ENCODE assay signal across 1 cellular context in genomic region chr10:5404188-5405041, GRCh38.
TF ChIP-seq lines count a peak whose summit lies in the region.

Gene TUBAL3, minus strand, starts transcription at chr10:5404828. Its CDS starts 36 bp downstream, at chr10:5404792.

TF ChIP-seq in K562, 482 proteins besides CTCF, POLR2A, EP300 and RAD21 (continued from another document and continues in another):
- TF ChIP-seq ZNF318 (IDR thresholded peaks at IDR 0.05; ENCODE audit: borderline replicate concordance in 1 of 2, low read depth in 1 of 2): no peak
- no peak for TF ChIP-seq ZNF165 (CRISPR knock-in tag; IDR thresholded peaks at IDR 0.05; ENCODE audit: borderline replicate concordance)
- no peak for TF ChIP-seq SRF (CRISPR knock-in tag; IDR thresholded peaks at IDR 0.05)
- no peak for TF ChIP-seq CBFA2T2 (conservative IDR thresholded peaks at IDR 0.05)
- TF ChIP-seq GTF2A2 (tag; IDR thresholded peaks at IDR 0.05): no peak
- TF ChIP-seq ESRRB (CRISPR knock-in tag; IDR thresholded peaks at IDR 0.05; ENCODE audit: borderline replicate concordance): no peak
- TF ChIP-seq E2F3 (CRISPR knock-in tag; IDR thresholded peaks at IDR 0.05): no peak
- no peak for TF ChIP-seq PBX2 (CRISPR knock-in tag; IDR thresholded peaks at IDR 0.05; ENCODE audit: low read depth)
- TF ChIP-seq PBX2 (tag; conservative IDR thresholded peaks at IDR 0.05; ENCODE audit: low read depth): no peak
- TF ChIP-seq CGGBP1 (CRISPR knock-in tag; IDR thresholded peaks at IDR 0.05): no peak
- TF ChIP-seq ZNF263 (CRISPR knock-in tag; IDR thresholded peaks at IDR 0.05; ENCODE audit: borderline replicate concordance): no peak
- TF ChIP-seq ZNF699 (CRISPR knock-in tag; IDR thresholded peaks at IDR 0.05; ENCODE audit: insufficient replicate concordance): no peak
- no peak for TF ChIP-seq ZNF740 (CRISPR knock-in tag; IDR thresholded peaks at IDR 0.05)
- no peak for TF ChIP-seq ZNF740 (tag; IDR thresholded peaks at IDR 0.05)
- TF ChIP-seq PKNOX1 (IDR thresholded peaks at IDR 0.05): no peak
- TF ChIP-seq TFAM (CRISPR knock-in tag; conservative IDR thresholded peaks at IDR 0.05): no peak
- no peak for TF ChIP-seq HNRNPLL (IDR thresholded peaks at IDR 0.05; ENCODE audit: low read depth, low read length, poor library complexity, severe bottlenecking)
- TF ChIP-seq ASH1L (IDR thresholded peaks at IDR 0.05; ENCODE audit: borderline replicate concordance, low read depth, partially characterized antibody): no peak
- no peak for TF ChIP-seq RBBP5 (IDR thresholded peaks at IDR 0.05; ENCODE audit: borderline replicate concordance, insufficient read depth, low read length, poor library complexity, severe bottlenecking)
- no peak for TF ChIP-seq TSHZ1 (CRISPR knock-in tag; IDR thresholded peaks at IDR 0.05)
- no peak for TF ChIP-seq KLF13 (tag; IDR thresholded peaks at IDR 0.05; ENCODE audit: borderline replicate concordance, low read depth)
- no peak for TF ChIP-seq CBX8 (IDR thresholded peaks at IDR 0.05; ENCODE audit: borderline replicate concordance, extremely low read depth, low read depth, low read length, poor library complexity, severe bottlenecking)
- no peak for TF ChIP-seq ZC3H11A (IDR thresholded peaks at IDR 0.05; ENCODE audit: low read depth, low read length)
- no peak for TF ChIP-seq CBX2 (IDR thresholded peaks at IDR 0.05; ENCODE audit: insufficient read depth, low read length, poor library complexity, severe bottlenecking)
- TF ChIP-seq BRCA1 (IDR thresholded peaks at IDR 0.05): no peak
- no peak for TF ChIP-seq BRCA1 (CRISPR knock-in tag; IDR thresholded peaks at IDR 0.05)
- no peak for TF ChIP-seq HDAC8 (tag; IDR thresholded peaks at IDR 0.05)
- no peak for TF ChIP-seq ZKSCAN1 (IDR thresholded peaks at IDR 0.05; ENCODE audit: low read depth, low read length)
- TF ChIP-seq MXD1 (CRISPR knock-in tag; IDR thresholded peaks at IDR 0.05; ENCODE audit: borderline replicate concordance, poor library complexity, severe bottlenecking): no peak
- no peak for TF ChIP-seq KLF1 (tag; IDR thresholded peaks at IDR 0.05)
- no peak for TF ChIP-seq ELK3 (CRISPR knock-in tag; IDR thresholded peaks at IDR 0.05)
- no peak for TF ChIP-seq NR3C1 (CRISPR knock-in tag; IDR thresholded peaks at IDR 0.05)
- no peak for TF ChIP-seq RFX5 (IDR thresholded peaks at IDR 0.05; ENCODE audit: low read depth, low read length)
- no peak for TF ChIP-seq GABPB1 (CRISPR knock-in tag; IDR thresholded peaks at IDR 0.05)
- TF ChIP-seq FOXK2 (conservative IDR thresholded peaks at IDR 0.05 in 1 of 2, IDR thresholded peaks at IDR 0.05 in 1 of 2; ENCODE audit: low read depth in 2 of 2): no peak
- TF ChIP-seq ZNF76 (CRISPR knock-in tag; IDR thresholded peaks at IDR 0.05; ENCODE audit: borderline replicate concordance): no peak
- TF ChIP-seq EWSR1 (IDR thresholded peaks at IDR 0.05; ENCODE audit: borderline replicate concordance, low read depth, partially characterized antibody): no peak
- TF ChIP-seq ZNF518B (CRISPR knock-in tag; IDR thresholded peaks at IDR 0.05): no peak
